Comparison of ENCODE assay signal across 1 cellular context in the genomic region with DNA sequence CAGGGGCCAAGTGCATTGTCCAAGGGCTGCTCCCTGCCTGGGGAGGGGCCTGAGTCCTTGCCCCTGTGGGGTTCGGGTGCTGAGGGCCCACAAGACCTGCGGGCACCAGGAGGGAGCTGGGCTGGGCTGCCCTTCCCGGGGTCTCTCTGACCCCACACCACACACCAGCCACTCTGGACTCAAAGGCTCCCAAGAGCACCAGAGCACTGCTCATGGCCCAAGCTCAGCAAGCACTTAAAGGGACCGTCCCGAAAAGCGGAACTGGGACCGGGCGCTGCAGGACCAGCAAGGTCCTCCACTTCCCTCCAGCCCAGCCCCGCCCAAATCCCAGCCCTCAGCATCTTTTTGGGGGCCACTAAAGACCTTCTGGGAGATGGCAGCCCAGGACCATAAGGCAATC.
TF ChIP-seq lines count a peak whose summit lies in the region.

No MANE protein-coding gene starts in this region.

TF ChIP-seq in HepG2, 621 proteins besides CTCF, POLR2A, EP300 and RAD21:
- TF ChIP-seq ZNF629 (CRISPR knock-in tag; conservative IDR thresholded peaks at IDR 0.05): 0 out of 2 replicates have a peak, but pooled peaks have one; percentile 39
- TF ChIP-seq, protein P1, sequence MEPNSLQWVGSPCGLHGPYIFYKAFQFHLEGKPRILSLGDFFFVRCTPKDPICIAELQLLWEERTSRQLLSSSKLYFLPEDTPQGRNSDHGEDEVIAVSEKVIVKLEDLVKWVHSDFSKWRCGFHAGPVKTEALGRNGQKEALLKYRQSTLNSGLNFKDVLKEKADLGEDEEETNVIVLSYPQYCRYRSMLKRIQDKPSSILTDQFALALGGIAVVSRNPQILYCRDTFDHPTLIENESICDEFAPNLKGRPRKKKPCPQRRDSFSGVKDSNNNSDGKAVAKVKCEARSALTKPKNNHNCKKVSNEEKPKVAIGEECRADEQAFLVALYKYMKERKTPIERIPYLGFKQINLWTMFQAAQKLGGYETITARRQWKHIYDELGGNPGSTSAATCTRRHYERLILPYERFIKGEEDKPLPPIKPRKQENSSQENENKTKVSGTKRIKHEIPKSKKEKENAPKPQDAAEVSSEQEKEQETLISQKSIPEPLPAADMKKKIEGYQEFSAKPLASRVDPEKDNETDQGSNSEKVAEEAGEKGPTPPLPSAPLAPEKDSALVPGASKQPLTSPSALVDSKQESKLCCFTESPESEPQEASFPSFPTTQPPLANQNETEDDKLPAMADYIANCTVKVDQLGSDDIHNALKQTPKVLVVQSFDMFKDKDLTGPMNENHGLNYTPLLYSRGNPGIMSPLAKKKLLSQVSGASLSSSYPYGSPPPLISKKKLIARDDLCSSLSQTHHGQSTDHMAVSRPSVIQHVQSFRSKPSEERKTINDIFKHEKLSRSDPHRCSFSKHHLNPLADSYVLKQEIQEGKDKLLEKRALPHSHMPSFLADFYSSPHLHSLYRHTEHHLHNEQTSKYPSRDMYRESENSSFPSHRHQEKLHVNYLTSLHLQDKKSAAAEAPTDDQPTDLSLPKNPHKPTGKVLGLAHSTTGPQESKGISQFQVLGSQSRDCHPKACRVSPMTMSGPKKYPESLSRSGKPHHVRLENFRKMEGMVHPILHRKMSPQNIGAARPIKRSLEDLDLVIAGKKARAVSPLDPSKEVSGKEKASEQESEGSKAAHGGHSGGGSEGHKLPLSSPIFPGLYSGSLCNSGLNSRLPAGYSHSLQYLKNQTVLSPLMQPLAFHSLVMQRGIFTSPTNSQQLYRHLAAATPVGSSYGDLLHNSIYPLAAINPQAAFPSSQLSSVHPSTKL (CRISPR knock-in tag; IDR thresholded peaks at IDR 0.05): no peak
TF ChIP-seq in HepG2: peak in this region for 1.
